ENCODE assay signal across 8 cellular contexts in genomic region chr9:22105005-22105722, GRCh38.
A peak's percentile ranks its signal among the peaks of the same experiment; 100 is the strongest.
DNase-seq lines count a peak whose midpoint lies in the region; ATAC-seq, FAIRE-seq and TF ChIP-seq lines count a peak whose summit lies in the region.

No MANE protein-coding gene starts in this region.

- H3K4me1 Mint-ChIP-seq in astrocyte (ENCODE audit: low read depth, unreplicated experiment): peaks cover 62% of the 10 kb centered on the region

- no peak overlapping the region for H3K4me3 ChIP-seq in astrocyte (ENCODE audit: insufficient read depth, low read depth, low read length)
- H3K4me3 ChIP-seq in HepG2 (replicated peaks in 1 of 3; ENCODE audit: insufficient read depth in 1 of 3, low read depth in 2 of 3, low read length in 3 of 3): no peak overlapping the region
- H3K4me3 ChIP-seq in prostate gland: no peak overlapping the region
- H3K4me3 ChIP-seq in neuronal stem cell (ENCODE audit: low read length in 2 of 2): no peak overlapping the region

- H3K18ac ChIP-seq in neuronal stem cell (ENCODE audit: low read length): no peak overlapping the region

- H3K4me2 ChIP-seq in astrocyte (ENCODE audit: low read length) (no peak overlapping the region), HepG2 (ENCODE audit: low read depth, low read length) (no peak overlapping the region), neuronal stem cell (ENCODE audit: insufficient read depth, low read length, poor library complexity, severe bottlenecking) (no peak overlapping the region)

- peak overlapping the region; percentile 97 for H3K27ac Mint-ChIP-seq in astrocyte (ENCODE audit: unreplicated experiment)

- no peaks in the 10 kb centered on the region for H3K36me3 Mint-ChIP-seq in astrocyte (ENCODE audit: low read depth, unreplicated experiment)

- no peaks in the 10 kb centered on the region for H3K36me3 ChIP-seq in astrocyte (ENCODE audit: insufficient read depth, low read length)
- no peaks in the 10 kb centered on the region for H3K36me3 ChIP-seq in HepG2 (replicated peaks in 1 of 2; ENCODE audit: control insufficient read depth in 1 of 2, insufficient read depth in 2 of 2, low read length in 2 of 2)
- no peaks in the 10 kb centered on the region for H3K36me3 ChIP-seq in prostate gland
- no peaks in the 10 kb centered on the region for H3K36me3 ChIP-seq in neuronal stem cell (replicated peaks in 1 of 2; ENCODE audit: control insufficient read depth in 2 of 2, insufficient read depth in 2 of 2, low read length in 2 of 2)

- TF ChIP-seq EP300 in HepG2 (IDR thresholded peaks at IDR 0.05; ENCODE audit: low read depth in 2 of 2, low read length in 2 of 2) (no peak), HepG2 (CRISPR knock-in tag; IDR thresholded peaks at IDR 0.05; ENCODE audit: borderline replicate concordance) (no peak)

- POLR2A ChIA-PET in HepG2 (lab: Yijun Ruan, JAX): no interaction called here

- no peak overlapping the region for H3K4ac ChIP-seq in neuronal stem cell (ENCODE audit: low read length)

- DNase-seq in astrocyte (ENCODE audit: low read depth) (no peak), HepG2 (ENCODE audit: low spot score) (no peak), prostate gland (ENCODE audit: low spot score) (no peak), frontal cortex (ENCODE audit: low spot score in 2 of 2) (no peak), neuronal stem cell (ENCODE audit: low spot score) (no peak)

- H3K27me3 ChIP-seq in astrocyte (ENCODE audit: insufficient read depth, low read length) (no peaks in the 10 kb centered on the region), HepG2 (ENCODE audit: control insufficient read depth in 1 of 2, insufficient read depth in 2 of 2, low read length in 2 of 2) (no peaks in the 10 kb centered on the region), prostate gland (replicated peaks; ENCODE audit: insufficient read depth) (no peaks in the 10 kb centered on the region), neuronal stem cell (ENCODE audit: control insufficient read depth in 3 of 3, insufficient read depth in 3 of 3, low read depth in 1 of 3, low read length in 3 of 3) (no peaks in the 10 kb centered on the region)

- no peaks in the 10 kb centered on the region for H4K20me1 ChIP-seq in astrocyte (ENCODE audit: insufficient read depth, low read length)
- no peaks in the 10 kb centered on the region; the same call in 1 of the 2 replicates for H4K20me1 ChIP-seq in HepG2 (ENCODE audit: insufficient read depth, low read length)

- H2BK12ac ChIP-seq in neuronal stem cell (ENCODE audit: low read length): no peak overlapping the region

- no peaks in the 10 kb centered on the region for H3K79me1 ChIP-seq in neuronal stem cell (ENCODE audit: low read depth, low read length)

- CTCF ChIA-PET in HepG2 (lab: Yijun Ruan, JAX; ENCODE audit: low intra/inter-chr PET ratio, low total read pairs): no interaction called here

- H3K9me3 ChIP-seq in astrocyte (ENCODE audit: insufficient read depth, low read depth, low read length) (no peaks in the 10 kb centered on the region), HepG2 (ENCODE audit: low read length) (no peaks in the 10 kb centered on the region), prostate gland (no peaks in the 10 kb centered on the region), neuronal stem cell (replicated peaks in 1 of 2; ENCODE audit: control insufficient read depth in 2 of 2, insufficient read depth in 1 of 2, low read depth in 1 of 2, low read length in 2 of 2) (no peaks in the 10 kb centered on the region)

- H3K4me1 ChIP-seq in astrocyte (ENCODE audit: insufficient read depth, low read length) (peaks cover 41% of the 10 kb centered on the region), HepG2 (ENCODE audit: insufficient read depth, low read length) (no peaks in the 10 kb centered on the region), prostate gland (replicated peaks) (no peaks in the 10 kb centered on the region), neuronal stem cell (ENCODE audit: control insufficient read depth in 2 of 2, insufficient read depth in 1 of 2, low read depth in 1 of 2, low read length in 2 of 2) (no peaks in the 10 kb centered on the region)

- TF ChIP-seq RAD21 in HepG2 (CRISPR knock-in tag; IDR thresholded peaks at IDR 0.05): no peak

- 44% methylated on average over 4 of the region's 4 CpGs for WGBS in HepG2 (ENCODE audit: low lambda C conversion rate)
- 92% methylated on average over 4 of the region's 4 CpGs for WGBS in prostate gland
- no CpG with 5 or more reads among the region's 4 CpGs for WGBS in neuronal stem cell (ENCODE audit: extremely low coverage in 2 of 2, insufficient read length in 2 of 2, insufficient replicate concordance in 1 of 2), 2 donors

- no peak overlapping the region for H2BK15ac ChIP-seq in neuronal stem cell (ENCODE audit: low read length)

- peak overlapping the region; percentile 2 for H3K4me3 Mint-ChIP-seq in astrocyte (ENCODE audit: unreplicated experiment)

- TF ChIP-seq POLR2A in HepG2 (IDR thresholded peaks at IDR 0.05; ENCODE audit: insufficient read depth in 1 of 2, low read depth in 2 of 2, low read length in 2 of 2) (no peak), prostate gland (IDR thresholded peaks at IDR 0.05) (no peak)

- no peak for TF ChIP-seq CTCF in astrocyte (IDR thresholded peaks at IDR 0.05; ENCODE audit: insufficient read depth, low read depth, low read length)
- no peak for TF ChIP-seq CTCF in HepG2 (CRISPR knock-in tag; IDR thresholded peaks at IDR 0.05)
- no peak for TF ChIP-seq CTCF in prostate gland (IDR thresholded peaks at IDR 0.05)

- ATAC-seq in GM18508 (IDR thresholded peaks at IDR 0.05; ENCODE audit: insufficient read depth, unreplicated experiment) (peak; percentile 98), GM21367 (IDR thresholded peaks at IDR 0.05; ENCODE audit: unreplicated experiment) (peak; percentile 92), HG03135 (IDR thresholded peaks at IDR 0.05; ENCODE audit: unreplicated experiment) (peak; percentile 95), HepG2 (no peak)

- no peak for FAIRE-seq in astrocyte (lab: Jason Lieb, UNC)
- FAIRE-seq in HepG2 (lab: Jason Lieb, UNC): no peak
- FAIRE-seq in frontal cortex (lab: Jason Lieb, UNC): no peak

- H3K9me3 Mint-ChIP-seq in astrocyte (ENCODE audit: unreplicated experiment): no peaks in the 10 kb centered on the region

- H3K79me2 ChIP-seq in astrocyte (ENCODE audit: insufficient read depth, low read length): no peaks in the 10 kb centered on the region
- no peaks in the 10 kb centered on the region for H3K79me2 ChIP-seq in HepG2 (ENCODE audit: insufficient read depth, low read length)

- H2AFZ ChIP-seq in astrocyte (ENCODE audit: low read depth, low read length) (no peak overlapping the region), HepG2 (ENCODE audit: low read length) (no peak overlapping the region), neuronal stem cell (ENCODE audit: low read length) (no peak overlapping the region)

- in situ Hi-C loops in HepG2 (cut with HindIII; ENCODE audit: extremely low pct_ligation_motif_present, low pct_unique_long_range_greater_than_20kb): no loop called here

- H3K14ac ChIP-seq in neuronal stem cell (ENCODE audit: low read length): no peak overlapping the region

- H4K91ac ChIP-seq in neuronal stem cell (ENCODE audit: low read depth, low read length, poor library complexity): no peak overlapping the region

- H4K8ac ChIP-seq in neuronal stem cell (ENCODE audit: low read depth, low read length): no peak overlapping the region

- no peak overlapping the region for H3K23ac ChIP-seq in neuronal stem cell (ENCODE audit: low read depth, low read length, poor library complexity)

- no peak overlapping the region for H2BK120ac ChIP-seq in neuronal stem cell (ENCODE audit: low read depth, low read length)

- no peaks in the 10 kb centered on the region for H3K27me3 Mint-ChIP-seq in astrocyte (ENCODE audit: low read depth, unreplicated experiment)

- no TSS peak for BruUV-seq in HepG2 (replicated peaks; lab: Mats Ljungman, UMichigan)

- intact Hi-C loops in HepG2 (cut with micrococcal nuclease; ENCODE audit: unreplicated experiment): no loop called here
- intact Hi-C loops in prostate gland (cut with DNase I): no loop called here

- H3K27ac ChIP-seq in astrocyte (ENCODE audit: low read depth, low read length) (peak overlapping the region; percentile 98), HepG2 (ENCODE audit: extremely low read length, insufficient read depth, low read length) (no peak overlapping the region), prostate gland (no peak overlapping the region), neuronal stem cell (replicated peaks; ENCODE audit: low read length) (no peak overlapping the region)

- H3K9ac ChIP-seq in astrocyte (ENCODE audit: low read length): no peak overlapping the region
- H3K9ac ChIP-seq in HepG2 (ENCODE audit: insufficient read depth, low read depth, low read length): no peak overlapping the region
- no peak overlapping the region for H3K9ac ChIP-seq in neuronal stem cell (ENCODE audit: low read depth, low read length, poor library complexity)

- H2BK5ac ChIP-seq in neuronal stem cell (ENCODE audit: low read length): no peak overlapping the region

- no peak overlapping the region for H2AK5ac ChIP-seq in neuronal stem cell (ENCODE audit: low read depth, low read length)

TF ChIP-seq in HepG2, 621 proteins besides CTCF, POLR2A, EP300 and RAD21 (continues in another document):
- no peak for TF ChIP-seq NFKBIZ (CRISPR knock-in tag; IDR thresholded peaks at IDR 0.05)
- no peak for TF ChIP-seq FOXJ3 (CRISPR knock-in tag; IDR thresholded peaks at IDR 0.05; ENCODE audit: borderline replicate concordance)
- no peak for TF ChIP-seq ZNF225 (CRISPR knock-in tag; IDR thresholded peaks at IDR 0.05)
- no peak for TF ChIP-seq HMGA1 (CRISPR knock-in tag; conservative IDR thresholded peaks at IDR 0.05)
- no peak for TF ChIP-seq DZIP1 (CRISPR knock-in tag; IDR thresholded peaks at IDR 0.05)
- no peak for TF ChIP-seq ELF4 (CRISPR knock-in tag; IDR thresholded peaks at IDR 0.05; ENCODE audit: borderline replicate concordance)
- no peak for TF ChIP-seq TBL1XR1 (IDR thresholded peaks at IDR 0.05; ENCODE audit: borderline replicate concordance, low read length, partially characterized antibody)
